ENCODE assay signal across 8 cellular contexts in the genomic region with DNA sequence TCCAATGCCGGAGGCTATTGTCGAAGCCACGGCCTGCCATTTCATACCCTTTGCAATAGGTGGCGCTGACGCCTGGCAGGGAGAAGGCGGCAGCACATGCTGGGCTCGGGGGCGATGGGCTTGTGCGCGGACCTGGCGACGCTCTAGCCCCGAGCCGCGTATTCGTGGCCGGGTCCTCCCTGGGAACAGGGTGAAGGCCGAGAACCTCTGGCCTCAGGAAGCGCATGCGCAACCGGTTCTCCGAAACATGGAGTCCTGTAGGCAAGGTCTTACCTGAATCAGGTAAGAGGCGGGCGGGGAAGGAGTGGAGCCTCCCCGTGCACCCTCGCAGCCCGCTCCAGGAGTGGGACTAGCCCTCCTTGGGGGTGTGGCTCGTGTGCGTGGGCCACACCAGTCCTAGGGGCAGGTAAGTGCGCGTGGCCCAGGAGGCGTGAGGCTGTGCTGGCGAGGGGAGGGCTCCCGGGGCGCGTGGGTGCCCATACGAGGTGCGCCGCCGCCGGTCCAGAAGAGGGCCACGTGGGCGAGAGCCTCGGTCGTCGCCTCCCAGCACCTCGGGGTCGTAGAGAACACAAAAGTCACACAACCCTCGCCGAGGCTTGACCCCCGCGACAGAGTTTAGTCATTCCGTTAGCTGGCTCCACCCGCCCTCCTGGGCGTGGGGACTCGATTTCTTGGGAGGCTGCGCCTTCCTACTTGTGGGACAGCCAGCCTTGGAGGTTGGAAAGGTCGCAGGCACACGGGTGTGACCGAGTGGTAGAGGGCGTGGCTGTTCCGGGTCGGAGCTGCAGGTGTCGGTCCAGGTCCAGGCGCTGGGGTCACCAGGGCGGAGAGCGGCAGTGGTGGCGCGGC. TPM values are rescaled to one million over a fixed set of nuclear protein-coding genes. Genes with fewer than 3 reads are reported as not detected.
A peak's percentile ranks its signal among the peaks of the same experiment; 100 is the strongest.
DNase-seq lines count a peak whose midpoint lies in the region; ATAC-seq and TF ChIP-seq lines count a peak whose summit lies in the region.

No MANE protein-coding gene starts in this region.

- peaks cover 3% of the 10 kb centered on the region for H3K27me3 Mint-ChIP-seq in activated naive CD8-positive, alpha-beta T cell

- H3K4me3 Mint-ChIP-seq in activated naive CD8-positive, alpha-beta T cell = peak overlapping the region; percentile 88

- H3K9me3 Mint-ChIP-seq in activated naive CD8-positive, alpha-beta T cell (ENCODE audit: low read depth) = no peaks in the 10 kb centered on the region

- intact Hi-C loops in left ventricle myocardium superior (cut with micrococcal nuclease) = no loop called here

- peak; percentile 77 for TF ChIP-seq CTCF in RWPE2 (IDR thresholded peaks at IDR 0.05; ENCODE audit: poor library complexity, severe bottlenecking)

- no peak overlapping the region for H3K27ac ChIP-seq in RWPE2 (ENCODE audit: poor library complexity, severe bottlenecking)

- H3K4me1 ChIP-seq in RWPE2 (ENCODE audit: insufficient read depth, poor library complexity, severe bottlenecking) = peaks cover 7% of the 10 kb centered on the region

- H3K4me1 Mint-ChIP-seq in activated naive CD8-positive, alpha-beta T cell (ENCODE audit: low read depth) = peaks cover 27% of the 10 kb centered on the region

- no peaks in the 10 kb centered on the region for H3K9me3 ChIP-seq in RWPE2 (ENCODE audit: severe bottlenecking)

- ATAC-seq in HG03439 (IDR thresholded peaks at IDR 0.05; ENCODE audit: unreplicated experiment) (peak; percentile 62), RWPE2 (ENCODE audit: low read depth) (peak; percentile 74), left ventricle myocardium superior (peak; percentile 80), GM21515 (IDR thresholded peaks at IDR 0.05; ENCODE audit: unreplicated experiment) (no peak)

- H3K27me3 ChIP-seq in RWPE2 (ENCODE audit: insufficient read depth, poor library complexity, severe bottlenecking) = no peaks in the 10 kb centered on the region

- peak overlapping the region; percentile 85 for H3K27ac Mint-ChIP-seq in activated naive CD8-positive, alpha-beta T cell

- H3K36me3 Mint-ChIP-seq in activated naive CD8-positive, alpha-beta T cell = peaks cover 3% of the 10 kb centered on the region

- peak overlapping the region; percentile 38 for H3K4me3 ChIP-seq in RWPE2 (ENCODE audit: severe bottlenecking)

- DNase-seq in DMS53 treated with DMSO at 0.1 percent for 48 hours (lab: John Stamatoyannopoulos, UW; ENCODE audit: unreplicated experiment) (peak; percentile 98), RWPE2 (ENCODE audit: low spot score) (peak; percentile 76), left ventricle myocardium superior (peak; percentile 62), putamen (ENCODE audit: low spot score) (peak; percentile 37), T1000 (lab: John Stamatoyannopoulos, UW) (no peak)

- no peaks in the 10 kb centered on the region for H3K36me3 ChIP-seq in RWPE2 (ENCODE audit: low read depth)

RNA-seq across cellular contexts. Expression of gene MEST, which starts 5.5 kb away (rescaled TPM):
- total RNA-seq in left ventricle myocardium superior = 4.2 TPM

RNA-seq across cellular contexts. Expression of gene CEP41, which starts 45.5 kb away (rescaled TPM):
- total RNA-seq in left ventricle myocardium superior = 4.9 TPM
